In genomic region chr1:46061146-46061545, GRCh38 we compare ENCODE assay signal across 23 cellular contexts.
A peak's percentile ranks its signal among the peaks of the same experiment; 100 is the strongest.
DNase-seq lines count a peak whose midpoint lies in the region; ATAC-seq and TF ChIP-seq lines count a peak whose summit lies in the region.
"Had no signal": no experiment of that assay in that cellular context is flagged by ENCODE, and none has a peak within 500 bp of the region (broad histone marks: within the 10 kb centered on the region; RNA-seq: fewer than 3 reads in every experiment).

No MANE protein-coding gene starts in this region.

- ATAC-seq in natural killer cell treated with Interleukin-12 subunit alpha and Interleukin-12 subunit beta and Interleukin-15 and Interleukin-18, amount 100 ng/mL, for 72 hours = no peak
- ATAC-seq in natural killer cell (no peak), GM21786 (IDR thresholded peaks at IDR 0.05; ENCODE audit: unreplicated experiment) (no peak), HG02981 (IDR thresholded peaks at IDR 0.05; ENCODE audit: unreplicated experiment) (no peak)
- ATAC-seq: A549 had no signal

- no peak overlapping the region for H3K4me3 Mint-ChIP-seq in natural killer cell treated with Interleukin-12 subunit alpha and Interleukin-12 subunit beta and Interleukin-15 and Interleukin-18, amount 100 ng/mL, for 72 hours
- H3K4me3 Mint-ChIP-seq in natural killer cell = no peak overlapping the region
- H3K4me3 Mint-ChIP-seq: CD14-positive monocyte; CD4-positive, alpha-beta T cell had no signal

- peak overlapping the region; percentile 97; the same call in 1 of the 2 replicates for H3K27ac ChIP-seq in OCI-LY3 (ENCODE audit: low read length)
- H3K27ac ChIP-seq: A549, GM23248 had no signal

- H3K27me3 ChIP-seq in OCI-LY3 (ENCODE audit: low read depth, low read length) = no peaks in the 10 kb centered on the region
- H3K27me3 ChIP-seq: BE2C; BLaER1 treated with 17β-estradiol and CSF1 and Interleukin-3, amounts not matched to agents 10 nM and 100 nM had no signal

- DNase-seq in natural killer cell treated with Interleukin-12 subunit alpha and Interleukin-12 subunit beta and Interleukin-15 and Interleukin-18, amount 100 ng/mL, for 72 hours (ENCODE audit: low spot score) = no peak
- DNase-seq in natural killer cell (no peak), kidney tubule cell (ENCODE audit: low spot score) (peak; percentile 50), epidermal melanocyte (ENCODE audit: insufficient read length, low spot score) (no peak)
- DNase-seq: 8988T; ACHN; AML-193; BE2C; Calu3; CD4-positive, alpha-beta T cell; CD8-positive, alpha-beta memory T cell; DMS53; DMS79 treated with DMSO at 0.1 percent for 48 hours; GF-D8; GM23248; H7; HCEC 1CT had no signal

- H3K4me2 ChIP-seq in OCI-LY3 (ENCODE audit: low read length) = no peak overlapping the region
- H3K4me2 ChIP-seq: A549; BLaER1 treated with 17β-estradiol and CSF1 and Interleukin-3, amounts not matched to agents 10 nM and 100 nM had no signal

- no peak overlapping the region for H3K9ac ChIP-seq in OCI-LY3 (ENCODE audit: low read length)
- H3K9ac ChIP-seq: BLaER1 treated with 17β-estradiol and CSF1 and Interleukin-3, amounts not matched to agents 10 nM and 100 nM; GM23248 had no signal

- H3K36me3 ChIP-seq in OCI-LY3 (replicated peaks; ENCODE audit: low read depth, low read length) = peaks cover 24% of the 10 kb centered on the region

- intact Hi-C loops in natural killer cell (cut with micrococcal nuclease) = no loop called here

- peaks cover 18 to 28% of the 10 kb centered on the region in 2 donors for H3K4me1 Mint-ChIP-seq in natural killer cell treated with Interleukin-12 subunit alpha and Interleukin-12 subunit beta and Interleukin-15 and Interleukin-18, amount 100 ng/mL, for 72 hours (ENCODE audit: low read depth in 2 of 2)
- peaks cover 19 to 23% of the 10 kb centered on the region in 2 donors for H3K4me1 Mint-ChIP-seq in natural killer cell

- H3K79me2 ChIP-seq in OCI-LY3 (ENCODE audit: low read length) = no peaks in the 10 kb centered on the region

- no peaks in the 10 kb centered on the region for H4K20me1 ChIP-seq in OCI-LY3 (ENCODE audit: insufficient read depth, low read length)
- H4K20me1 ChIP-seq: BLaER1 treated with 17β-estradiol and CSF1 and Interleukin-3, amounts not matched to agents 10 nM and 100 nM had no signal

- peaks cover 47% of the 10 kb centered on the region for H3K4me1 ChIP-seq in OCI-LY3 (ENCODE audit: low read length)
- H3K4me1 ChIP-seq: BE2C had no signal

- peaks cover 11% of the 10 kb centered on the region for H3K36me3 Mint-ChIP-seq in natural killer cell treated with Interleukin-12 subunit alpha and Interleukin-12 subunit beta and Interleukin-15 and Interleukin-18, amount 100 ng/mL, for 72 hours
- H3K36me3 Mint-ChIP-seq in natural killer cell = no peaks in the 10 kb centered on the region
- H3K36me3 Mint-ChIP-seq: CD14-positive monocyte had no signal

- peak overlapping the region; percentile 27 to 91 for H3K27ac Mint-ChIP-seq in natural killer cell treated with Interleukin-12 subunit alpha and Interleukin-12 subunit beta and Interleukin-15 and Interleukin-18, amount 100 ng/mL, for 72 hours
- H3K27ac Mint-ChIP-seq in natural killer cell = peak overlapping the region in 1 of 2 donors; percentile 16
- H3K27ac Mint-ChIP-seq: CD14-positive monocyte; CD4-positive, alpha-beta T cell had no signal

- no peaks in the 10 kb centered on the region for H3K9me3 ChIP-seq in OCI-LY3 (ENCODE audit: insufficient read depth, low read length)
- H3K9me3 ChIP-seq: A549, BE2C had no signal

- no peak overlapping the region for H3K4me3 ChIP-seq in OCI-LY3 (ENCODE audit: low read length)
- H3K4me3 ChIP-seq: A549; BLaER1 treated with 17β-estradiol and CSF1 and Interleukin-3, amounts not matched to agents 10 nM and 100 nM; GM23248 had no signal

- H3K27me3 Mint-ChIP-seq in natural killer cell treated with Interleukin-12 subunit alpha and Interleukin-12 subunit beta and Interleukin-15 and Interleukin-18, amount 100 ng/mL, for 72 hours = no peaks in the 10 kb centered on the region
- no peaks in the 10 kb centered on the region for H3K27me3 Mint-ChIP-seq in natural killer cell (ENCODE audit: low read depth in 2 of 2)
- H3K27me3 Mint-ChIP-seq: CD4-positive, alpha-beta T cell; CD8-positive, alpha-beta memory T cell had no signal

- TF ChIP-seq CTCF in natural killer cell (IDR thresholded peaks at IDR 0.05) = no peak
- TF ChIP-seq CTCF in OCI-LY3 (IDR thresholded peaks at IDR 0.05; ENCODE audit: low read depth, low read length) = no peak

- H3K9me3 Mint-ChIP-seq in natural killer cell treated with Interleukin-12 subunit alpha and Interleukin-12 subunit beta and Interleukin-15 and Interleukin-18, amount 100 ng/mL, for 72 hours = no peaks in the 10 kb centered on the region
- no peaks in the 10 kb centered on the region for H3K9me3 Mint-ChIP-seq in natural killer cell
- H3K9me3 Mint-ChIP-seq: CD4-positive, alpha-beta T cell; CD8-positive, alpha-beta memory T cell had no signal

- no peak overlapping the region for H2AFZ ChIP-seq in OCI-LY3 (ENCODE audit: low read depth, low read length)
- H2AFZ ChIP-seq: GM23248 had no signal
